In the genomic region with DNA sequence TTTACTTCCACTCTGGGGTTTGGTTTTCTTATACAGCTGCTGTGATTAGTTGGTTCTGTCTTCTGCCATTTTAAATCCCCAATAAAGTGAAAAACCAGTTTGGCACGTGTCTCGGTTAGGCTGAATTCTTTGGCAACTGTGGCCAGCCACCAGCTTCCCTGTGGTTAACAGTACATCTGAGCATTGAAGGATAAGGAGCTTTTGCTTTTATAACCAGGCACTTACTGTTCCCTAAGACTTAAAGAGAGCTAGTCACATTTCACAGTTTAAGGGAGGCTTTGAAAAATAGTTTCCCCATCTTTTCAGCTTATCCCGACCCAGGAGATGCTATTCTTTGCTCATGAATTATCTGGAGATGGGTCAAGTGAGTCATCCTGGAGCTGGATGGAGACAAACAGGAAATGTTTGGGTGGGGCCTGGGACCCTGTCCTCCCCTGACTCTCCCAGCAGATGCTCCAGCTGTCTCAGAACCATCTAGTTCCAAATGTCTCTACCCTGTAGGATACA, we compare ENCODE assay signal across 8 cellular contexts. TPM values are rescaled to one million over a fixed set of nuclear protein-coding genes. Genes with fewer than 3 reads are reported as not detected.
DNase-seq lines count a peak whose midpoint lies in the region; ATAC-seq and TF ChIP-seq lines count a peak whose summit lies in the region.

No MANE protein-coding gene starts in this region.

- TF ChIP-seq CTCF in breast epithelium (IDR thresholded peaks at IDR 0.05): no peak

- ATAC-seq in left lobe of liver (peak; percentile 4), HG02571 (IDR thresholded peaks at IDR 0.05; ENCODE audit: unreplicated experiment) (no peak), HG02642 (IDR thresholded peaks at IDR 0.05; ENCODE audit: poor library complexity, unreplicated experiment) (no peak)

- no peaks in the 10 kb centered on the region for H3K9me3 ChIP-seq in breast epithelium

- no peaks in the 10 kb centered on the region for H3K36me3 ChIP-seq in breast epithelium

- DNase-seq in HT1080 (ENCODE audit: low read depth) (peak; percentile 71), breast epithelium (ENCODE audit: low spot score in 2 of 2) (peak in 1 of 2 donors; percentile 73), left lobe of liver (ENCODE audit: low spot score) (no peak), substantia nigra (lab: John Stamatoyannopoulos, UW) (peak in 7 of 49 donors; percentile 14 to 65 (median 39)), GDM1 (lab: John Stamatoyannopoulos, UW) (no peak)
- no peak for DNase-seq in activated CD4-positive, CD25-positive, alpha-beta regulatory T cell treated with anti-CD3 and anti-CD28 coated beads, Interleukin-2, amount 50 U/mL, for 72 hours

- intact Hi-C loops in breast epithelium (cut with DNase I; ENCODE audit: low total_unique reads): no loop called here

- H3K27ac ChIP-seq in breast epithelium (peak overlapping the region; percentile 78 to 81), substantia nigra (ENCODE audit: low read depth, low read length, poor library complexity, severe bottlenecking) (peak overlapping the region; percentile 94)

- peak overlapping the region in 1 of 3 donors; percentile 4 for H3K4me3 ChIP-seq in breast epithelium

- peaks cover 9 to 31% of the 10 kb centered on the region in 2 donors for H3K4me1 ChIP-seq in breast epithelium

- TF ChIP-seq POLR2A in breast epithelium (IDR thresholded peaks at IDR 0.05): no peak

- no peaks in the 10 kb centered on the region for H3K27me3 ChIP-seq in breast epithelium

RNA-seq across cellular contexts. Expression of a gene that starts 57.3 kb away (rescaled TPM):
- 1.6 and 1.8 TPM in 2 replicates for total RNA-seq in HT1080 (2014; rRNA removed; shearing (Covaris generic))
- 1.1 and 1.3 TPM in 2 replicates for polyA plus RNA-seq in HT1080 (2015; cell fraction: cytosol; rRNA removed)
- 4.5 TPM in 2 replicates for polyA plus RNA-seq in HT1080 (2015; cell fraction: nucleus; rRNA removed)
- total RNA-seq in breast epithelium (1 to 10 TPM; 1.9 to 5.9 (median 2.3) TPM), left lobe of liver (1.6 TPM)
